In the genomic region with DNA sequence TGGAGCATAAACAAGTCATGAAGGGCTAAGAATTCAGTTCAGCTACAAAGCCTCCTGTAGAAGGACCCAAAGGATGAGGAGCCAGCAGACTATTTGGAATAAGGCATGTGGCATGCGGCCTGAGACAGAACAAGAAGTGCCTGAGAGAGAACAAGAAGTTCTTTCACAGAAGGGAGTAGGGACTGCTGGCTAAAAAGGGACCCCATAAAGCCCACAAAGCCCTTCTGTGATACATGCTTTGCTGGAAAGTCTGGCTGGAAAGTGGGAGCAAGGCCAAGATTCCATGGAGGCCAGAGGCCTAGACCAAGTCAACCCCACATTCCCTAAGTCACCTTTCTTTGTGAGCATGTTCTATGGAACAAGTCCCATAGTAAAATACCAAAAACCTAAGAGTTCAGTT, we compare ENCODE assay signal across 14 cellular contexts. TPM values are rescaled to one million over a fixed set of nuclear protein-coding genes. Genes with fewer than 3 reads are reported as not detected.
A peak's percentile ranks its signal among the peaks of the same experiment; 100 is the strongest.
DNase-seq lines count a peak whose midpoint lies in the region; ATAC-seq and TF ChIP-seq lines count a peak whose summit lies in the region.
"Had no signal": no experiment of that assay in that cellular context is flagged by ENCODE, and none has a peak within 500 bp of the region (broad histone marks: within the 10 kb centered on the region; RNA-seq: fewer than 3 reads in every experiment).

No MANE protein-coding gene starts in this region.

- no peaks in the 10 kb centered on the region for H3K9me2 ChIP-seq in GM23248 (ENCODE audit: insufficient read depth)

- WGBS in GM23248 (ENCODE audit: low coverage in 1 of 2, low lambda C conversion rate in 2 of 2, missing lambda C conversion rate in 2 of 2), 2 experiments = 5 to 37% methylated on average over 1 of the region's 1 CpG
- 0 to 70% methylated on average over 1 of the region's 1 CpG for WGBS in lung, 2 donors

- in situ Hi-C loops in GM23248 (cut with MboI) = no loop called here

- H3K9ac ChIP-seq in GM23248 = no peak overlapping the region

- H3K4me3 ChIP-seq in GM23248 (no peak overlapping the region), choroid plexus epithelial cell (ENCODE audit: low read depth, low read length) (no peak overlapping the region), lung (no peak overlapping the region)

- H3K4me2 ChIP-seq in GM23248 (ENCODE audit: unreplicated experiment) = no peak overlapping the region

- no peaks in the 10 kb centered on the region for H4K20me1 ChIP-seq in GM23248 (ENCODE audit: insufficient read depth)

- peaks cover 39% of the 10 kb centered on the region for H3K36me3 Mint-ChIP-seq in stimulated activated effector memory CD8-positive, alpha-beta T cell treated with anti-CD3 and anti-CD28 coated beads, Interleukin-12 subunit alpha, Interleukin-12 subunit beta, amount 100 ng/mL, for 72 hours

- H3K4me1 ChIP-seq in GM23248 (ENCODE audit: insufficient read depth) (no peaks in the 10 kb centered on the region), lung (ENCODE audit: control insufficient read depth in 2 of 2, insufficient read depth in 2 of 2, low read length in 2 of 2) (peaks cover 1 to 6% of the 10 kb centered on the region in 2 donors)

- H3F3A ChIP-seq in GM23248 (ENCODE audit: insufficient read depth) = peaks cover 9% of the 10 kb centered on the region; the same call in 1 of the 2 replicates

- peak overlapping the region; percentile 78 for H3K27ac Mint-ChIP-seq in stimulated activated effector memory CD8-positive, alpha-beta T cell treated with anti-CD3 and anti-CD28 coated beads, Interleukin-12 subunit alpha, Interleukin-12 subunit beta, amount 100 ng/mL, for 72 hours

- TF ChIP-seq CTCF in choroid plexus epithelial cell (conservative IDR thresholded peaks at IDR 0.05; ENCODE audit: low read depth, low read length) = no peak
- TF ChIP-seq CTCF in lung (IDR thresholded peaks at IDR 0.05; ENCODE audit: control extremely low read depth, extremely low read depth) = no peak

- DNase-seq in GM23248 = peak; percentile 14
- peak; percentile 40 for DNase-seq in choroid plexus epithelial cell (ENCODE audit: low read depth)
- DNase-seq in lung (ENCODE audit: low spot score) = no peak
- DNase-seq in stimulated activated effector memory CD8-positive, alpha-beta T cell treated with anti-CD3 and anti-CD28 coated beads, Interleukin-12 subunit alpha, Interleukin-12 subunit beta, amount 100 ng/mL, for 72 hours (ENCODE audit: low spot score in 2 of 2) = no peak
- DNase-seq in NCI-H2081 (lab: John Stamatoyannopoulos, UW) = no peak
- DNase-seq in NCI-H146 (lab: John Stamatoyannopoulos, UW) = no peak
- DNase-seq: activated T-cell treated with anti-CD3 and anti-CD28 coated beads for 4 hours, COR-L47, dermis blood vessel endothelial cell, NCI-H1092, T-helper 9 cell had no signal

- H3K27me3 ChIP-seq in GM23248 (replicated peaks; ENCODE audit: insufficient read depth) (no peaks in the 10 kb centered on the region), lung (ENCODE audit: control insufficient read depth, insufficient read depth) (no peaks in the 10 kb centered on the region)
- H3K27me3 ChIP-seq: neutrophil had no signal

- no peaks in the 10 kb centered on the region for H3K9me3 Mint-ChIP-seq in stimulated activated effector memory CD8-positive, alpha-beta T cell treated with anti-CD3 and anti-CD28 coated beads, Interleukin-12 subunit alpha, Interleukin-12 subunit beta, amount 100 ng/mL, for 72 hours

- H3K4me1 Mint-ChIP-seq in stimulated activated effector memory CD8-positive, alpha-beta T cell treated with anti-CD3 and anti-CD28 coated beads, Interleukin-12 subunit alpha, Interleukin-12 subunit beta, amount 100 ng/mL, for 72 hours = no peaks in the 10 kb centered on the region

- ATAC-seq in lung (ENCODE audit: insufficient read depth, low FRiP score) (no peak), GM19463 (IDR thresholded peaks at IDR 0.05; ENCODE audit: unreplicated experiment) (no peak), GM21390 (IDR thresholded peaks at IDR 0.05; ENCODE audit: unreplicated experiment) (no peak)
- no peak for ATAC-seq in stimulated activated effector memory CD8-positive, alpha-beta T cell treated with anti-CD3 and anti-CD28 coated beads, Interleukin-12 subunit alpha, Interleukin-12 subunit beta, amount 100 ng/mL, for 72 hours

- H3K9me3 ChIP-seq in GM23248 (ENCODE audit: low read depth) = no peaks in the 10 kb centered on the region
- H3K9me3 ChIP-seq in lung (ENCODE audit: control insufficient read depth in 2 of 2, insufficient read depth in 1 of 2, low read length in 1 of 2) = no peaks in the 10 kb centered on the region

- no peaks in the 10 kb centered on the region for H3K79me2 ChIP-seq in GM23248 (ENCODE audit: insufficient read depth)

- H3K36me3 ChIP-seq in GM23248 (ENCODE audit: low read depth) (peaks cover 25% of the 10 kb centered on the region), lung (ENCODE audit: control insufficient read depth in 2 of 2, insufficient read depth in 2 of 2, low read length in 2 of 2) (peaks cover 28 to 31% of the 10 kb centered on the region in 2 donors)

- no peak overlapping the region for H3K4me3 Mint-ChIP-seq in stimulated activated effector memory CD8-positive, alpha-beta T cell treated with anti-CD3 and anti-CD28 coated beads, Interleukin-12 subunit alpha, Interleukin-12 subunit beta, amount 100 ng/mL, for 72 hours

- H2AFZ ChIP-seq in GM23248 = no peak overlapping the region

- H3K27ac ChIP-seq in GM23248 (no peak overlapping the region), lung (ENCODE audit: low read depth in 1 of 2, low read length in 1 of 2) (peak overlapping the region; percentile 39 to 54)
- H3K27ac ChIP-seq: neutrophil had no signal

RNA-seq across cellular contexts. Expression of gene UBAP2, which starts 35.9 kb away (rescaled TPM):
- total RNA-seq in GM23248 (2014; rRNA removed; shearing (Covaris generic)) = 13.0 and 13.3 TPM in 2 replicates
- polyA plus RNA-seq in GM23248 (2016; fragmentation: Nextera tagmentation; extraction: Ambion mirVana) (12.5 and 13.9 TPM in 2 replicates), lung (10 to 100 TPM; 12.6 to 12.8 TPM)
- 10 to 100 TPM; 29.8 to 45.4 TPM for total RNA-seq in lung

RNA-seq across cellular contexts. Expression of gene DCAF12, which starts 41.9 kb away (rescaled TPM):
- total RNA-seq in GM23248 (2014; rRNA removed; shearing (Covaris generic)) = 21.1 and 22.2 TPM in 2 replicates
- polyA plus RNA-seq in GM23248 (2016; fragmentation: Nextera tagmentation; extraction: Ambion mirVana) (21.7 and 23.6 TPM in 2 replicates), lung (10 to 100 TPM; 14.1 to 25.3 TPM)
- 10 to 100 TPM; 34.3 to 53.1 TPM for total RNA-seq in lung

Comparison
In these comparisons a context has a peak if more than half of its experiments do, and no peak if none do; other contexts are left out.
1. DNase-seq: peak in GM23248 (single experiment) and choroid plexus epithelial cell (single experiment); none in lung (single experiment), stimulated activated effector memory CD8-positive, alpha-beta T cell treated with anti-CD3 and anti-CD28 coated beads, Interleukin-12 subunit alpha, Interleukin-12 subunit beta, amount 100 ng/mL, for 72 hours (0 of 2), NCI-H2081 (0 of 2) and NCI-H146 (single experiment).